Comparison of ENCODE assay signal across 16 cellular contexts in genomic region chr5:8470489-8470888, GRCh38.
"Had no signal": no experiment of that assay in that cellular context is flagged by ENCODE, and none has a peak within 500 bp of the region (broad histone marks: within the 10 kb centered on the region; RNA-seq: fewer than 3 reads in every experiment).

No MANE protein-coding gene starts in this region.

- H3K4me2 ChIP-seq: neural progenitor cell had no signal

- H3K4me1 ChIP-seq: colonic mucosa, neural progenitor cell, parathyroid adenoma, right lobe of liver, tibial nerve, upper lobe of left lung had no signal

- H3K4me3 ChIP-seq: colonic mucosa, neural progenitor cell, right lobe of liver, thoracic aorta, tibial nerve, upper lobe of left lung had no signal

- H3K79me2 ChIP-seq: parathyroid adenoma had no signal

- H3K9ac ChIP-seq: neural progenitor cell, parathyroid adenoma had no signal

- ATAC-seq: left lobe of liver; naive thymus-derived CD4-positive, alpha-beta T cell; right lobe of liver; stimulated activated naive B cell treated with anti-CD40 and anti-IgM and Interleukin-4, amounts not matched to agents 10 μg/mL and 1 μg/mL and 100 μg/mL, for 72 hours had no signal

- H3K27ac ChIP-seq: colonic mucosa, neural progenitor cell, parathyroid adenoma, right lobe of liver, thoracic aorta, tibial nerve, upper lobe of left lung had no signal

- DNase-seq: colonic mucosa; effector CD8-positive, alpha-beta T cell; mesenchymal stem cell; midbrain; naive thymus-derived CD4-positive, alpha-beta T cell; right lobe of liver; small intestine; stimulated activated CD4-positive, alpha-beta T cell treated with anti-CD3 and anti-CD28 coated beads, Interleukin-15, amount 100 ng/mL, for 24 hours; stimulated activated CD4-positive, alpha-beta T cell treated with anti-CD3 and anti-CD28 coated beads, Interleukin-2, amount 100 ng/mL, for 48 hours; stimulated activated naive B cell treated with anti-CD40 and anti-IgM and Interleukin-4, amounts not matched to agents 10 μg/mL and 1 μg/mL and 100 μg/mL, for 72 hours; upper lobe of left lung had no signal

- H3K9me3 ChIP-seq: colonic mucosa, right lobe of liver had no signal

- H3K27me3 ChIP-seq: colonic mucosa, neural progenitor cell, right lobe of liver, tibial nerve, upper lobe of left lung had no signal

- H3K36me3 ChIP-seq: colonic mucosa, neural progenitor cell, right lobe of liver, thoracic aorta, tibial nerve, upper lobe of left lung had no signal

- H2AFZ ChIP-seq: neural progenitor cell, parathyroid adenoma had no signal
